Comparison of ENCODE assay signal across 17 cellular contexts in the genomic region with DNA sequence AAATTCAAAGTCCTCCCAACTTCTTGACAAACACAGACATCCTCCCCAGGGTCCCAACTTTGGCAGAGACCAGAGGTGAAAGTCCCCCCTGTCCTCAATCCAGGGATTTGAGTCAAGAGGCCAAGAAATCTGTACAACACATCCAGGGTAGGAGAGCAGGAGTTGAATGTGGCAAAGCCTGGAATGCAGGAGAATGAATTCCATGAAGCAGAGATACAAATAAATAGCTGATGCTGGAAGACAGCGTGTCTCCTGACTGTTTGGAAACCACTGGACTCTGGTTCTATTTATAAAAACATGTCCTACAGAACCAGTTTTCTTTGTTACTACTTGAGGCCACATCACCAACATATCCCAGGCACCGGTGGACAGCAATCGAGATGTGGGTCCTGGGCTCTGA.
"Had no signal": no experiment of that assay in that cellular context is flagged by ENCODE, and none has a peak within 500 bp of the region (broad histone marks: within the 10 kb centered on the region; RNA-seq: fewer than 3 reads in every experiment).

No MANE protein-coding gene starts in this region.

- H3K27me3 ChIP-seq: pancreas, upper lobe of left lung had no signal

- H3K9me3 ChIP-seq: pancreas, upper lobe of left lung had no signal

- H3K4me3 ChIP-seq: lung, pancreas, skin epidermis, upper lobe of left lung had no signal

- H3K4me3 Mint-ChIP-seq: activated CD4-positive, alpha-beta T cell treated with anti-CD3 and anti-CD28 coated beads, Interleukin-2, amount 10 ng/mL, durations not matched to agents 24 days and 14 days; activated naive CD8-positive, alpha-beta T cell treated with anti-CD3 and anti-CD28 coated beads, Interleukin-2, amount 50 U/mL, for 24 hours; activated T-helper 1 cell treated with anti-CD3 and anti-CD28 coated beads, Interleukin-12 subunit alpha, Interleukin-12 subunit beta, Interleukin-2, Interleukin-4 antibody, amounts not matched to agents 30 ng/mL and 10 ng/mL and 1 ng/mL, durations not matched to agents 14 hours and 24 hours and 36 hours; immature natural killer cell; naive B cell; stimulated activated memory B cell treated with anti-CD40 and anti-IgM and Interleukin-4, amounts not matched to agents 10 μg/mL and 1 μg/mL and 100 μg/mL, for 72 hours; T-helper 1 cell treated with Interleukin-12 subunit alpha and Interleukin-12 subunit beta and Interleukin-4 antibody, amounts not matched to agents 30 μg/mL and 1 μg/mL, for 36 hours; WTC11 had no signal

- H3K4me1 Mint-ChIP-seq: activated CD4-positive, alpha-beta T cell treated with anti-CD3 and anti-CD28 coated beads, Interleukin-2, amount 10 ng/mL, durations not matched to agents 24 days and 14 days; activated naive CD8-positive, alpha-beta T cell treated with anti-CD3 and anti-CD28 coated beads, Interleukin-2, amount 50 U/mL, for 24 hours; immature natural killer cell; naive B cell; stimulated activated memory B cell treated with anti-CD40 and anti-IgM and Interleukin-4, amounts not matched to agents 10 μg/mL and 1 μg/mL and 100 μg/mL, for 72 hours; WTC11 had no signal

- H3K9me3 Mint-ChIP-seq: activated CD4-positive, alpha-beta T cell treated with anti-CD3 and anti-CD28 coated beads, Interleukin-2, amount 10 ng/mL, durations not matched to agents 24 days and 14 days; activated naive CD8-positive, alpha-beta T cell treated with anti-CD3 and anti-CD28 coated beads, Interleukin-2, amount 50 U/mL, for 24 hours; activated T-helper 1 cell treated with anti-CD3 and anti-CD28 coated beads, Interleukin-12 subunit alpha, Interleukin-12 subunit beta, Interleukin-2, Interleukin-4 antibody, amounts not matched to agents 30 ng/mL and 10 ng/mL and 1 ng/mL, durations not matched to agents 14 hours and 24 hours and 36 hours; immature natural killer cell; stimulated activated memory B cell treated with anti-CD40 and anti-IgM and Interleukin-4, amounts not matched to agents 10 μg/mL and 1 μg/mL and 100 μg/mL, for 72 hours; T-helper 1 cell treated with Interleukin-12 subunit alpha and Interleukin-12 subunit beta and Interleukin-4 antibody, amounts not matched to agents 30 μg/mL and 1 μg/mL, for 36 hours; WTC11 had no signal

- FAIRE-seq: pancreas had no signal

- H3K4me1 ChIP-seq: pancreas, upper lobe of left lung had no signal

- DNase-seq: activated CD4-positive, alpha-beta T cell treated with anti-CD3 and anti-CD28 coated beads, Interleukin-2, amount 10 ng/mL, durations not matched to agents 24 days and 14 days; activated naive CD4-positive, alpha-beta T cell treated with Interleukin-2 at 50 U/mL for 16 hours; activated naive CD8-positive, alpha-beta T cell treated with anti-CD3 and anti-CD28 coated beads, Interleukin-2, amount 50 U/mL, for 24 hours; central memory CD4-positive, alpha-beta T cell; cortex of kidney; effector memory CD4-positive, alpha-beta T cell; immature natural killer cell; naive B cell; upper lobe of left lung had no signal

- H3K27ac Mint-ChIP-seq: activated CD4-positive, alpha-beta T cell treated with anti-CD3 and anti-CD28 coated beads, Interleukin-2, amount 10 ng/mL, durations not matched to agents 24 days and 14 days; activated naive CD8-positive, alpha-beta T cell treated with anti-CD3 and anti-CD28 coated beads, Interleukin-2, amount 50 U/mL, for 24 hours; activated T-helper 1 cell treated with anti-CD3 and anti-CD28 coated beads, Interleukin-12 subunit alpha, Interleukin-12 subunit beta, Interleukin-2, Interleukin-4 antibody, amounts not matched to agents 30 ng/mL and 10 ng/mL and 1 ng/mL, durations not matched to agents 14 hours and 24 hours and 36 hours; immature natural killer cell; naive B cell; stimulated activated memory B cell treated with anti-CD40 and anti-IgM and Interleukin-4, amounts not matched to agents 10 μg/mL and 1 μg/mL and 100 μg/mL, for 72 hours; T-helper 1 cell treated with Interleukin-12 subunit alpha and Interleukin-12 subunit beta and Interleukin-4 antibody, amounts not matched to agents 30 μg/mL and 1 μg/mL, for 36 hours; WTC11 had no signal

- H3K36me3 Mint-ChIP-seq: immature natural killer cell; naive B cell; stimulated activated memory B cell treated with anti-CD40 and anti-IgM and Interleukin-4, amounts not matched to agents 10 μg/mL and 1 μg/mL and 100 μg/mL, for 72 hours; WTC11 had no signal

- H3K36me3 ChIP-seq: pancreas, upper lobe of left lung had no signal

- H3K27ac ChIP-seq: epithelial cell of prostate, pancreas, upper lobe of left lung had no signal

- ATAC-seq: activated naive CD8-positive, alpha-beta T cell treated with anti-CD3 and anti-CD28 coated beads, Interleukin-2, amount 50 U/mL, for 24 hours; pancreas; stimulated activated memory B cell treated with anti-CD40 and anti-IgM and Interleukin-4, amounts not matched to agents 10 μg/mL and 1 μg/mL and 100 μg/mL, for 72 hours; WTC11 had no signal
